Comparison of ENCODE assay signal across 8 cellular contexts in the genomic region with DNA sequence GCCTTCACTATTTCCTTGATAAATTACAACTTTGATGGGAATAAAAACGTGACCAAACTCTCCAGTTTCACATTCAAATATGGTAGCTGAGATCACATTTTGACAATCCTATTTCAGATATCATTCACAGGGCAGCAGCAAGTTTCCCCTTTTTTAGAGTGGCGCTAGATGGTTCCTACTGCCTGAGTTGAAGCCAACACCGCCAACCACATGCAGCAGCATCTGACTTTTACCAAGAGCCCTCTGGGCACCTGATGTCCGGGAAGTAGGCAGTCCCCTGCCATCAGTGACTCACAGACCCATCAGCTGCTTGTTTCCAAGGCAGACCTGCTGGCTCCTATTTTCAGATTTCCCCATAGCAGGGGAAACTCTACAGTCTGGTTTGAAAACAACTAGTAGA. TPM values are rescaled to one million over a fixed set of nuclear protein-coding genes. Genes with fewer than 3 reads are reported as not detected.
DNase-seq lines count a peak whose midpoint lies in the region; ATAC-seq lines count a peak whose summit lies in the region.

No MANE protein-coding gene starts in this region.

- ATAC-seq in sciatic nerve = no peak

- no peaks in the 10 kb centered on the region for H3K27me3 Mint-ChIP-seq in activated T-helper 1 cell treated with anti-CD3 and anti-CD28 coated beads, Interleukin-12 subunit alpha, Interleukin-12 subunit beta, Interleukin-2, Interleukin-4 antibody, amounts not matched to agents 30 ng/mL and 10 ng/mL and 1 ng/mL, durations not matched to agents 14 hours and 24 hours and 36 hours (ENCODE audit: insufficient read depth)
- H3K27me3 Mint-ChIP-seq in stimulated activated naive CD8-positive, alpha-beta T cell treated with anti-CD3 and anti-CD28 coated beads, Interleukin-15, Interleukin-2, amounts not matched to agents 100 ng/mL and 50 ng/mL, for 24 hours = no peaks in the 10 kb centered on the region

- peak overlapping the region; percentile 47 for H3K27ac Mint-ChIP-seq in activated T-helper 1 cell treated with anti-CD3 and anti-CD28 coated beads, Interleukin-12 subunit alpha, Interleukin-12 subunit beta, Interleukin-2, Interleukin-4 antibody, amounts not matched to agents 30 ng/mL and 10 ng/mL and 1 ng/mL, durations not matched to agents 14 hours and 24 hours and 36 hours
- H3K27ac Mint-ChIP-seq in stimulated activated naive CD8-positive, alpha-beta T cell treated with anti-CD3 and anti-CD28 coated beads, Interleukin-15, Interleukin-2, amounts not matched to agents 100 ng/mL and 50 ng/mL, for 24 hours = peak overlapping the region; percentile 57

- intact Hi-C loops in activated T-helper 1 cell treated with anti-CD3 and anti-CD28 coated beads, Interleukin-12 subunit alpha, Interleukin-12 subunit beta, Interleukin-2, Interleukin-4 antibody, amounts not matched to agents 30 ng/mL and 10 ng/mL and 1 ng/mL, durations not matched to agents 14 hours and 24 hours and 36 hours (cut with micrococcal nuclease) = loop anchor here (5.0 to 10.0 kb wide), 3 partner anchors 35 to 703 kb away; a partner anchor contains a TSS
- intact Hi-C loops in sciatic nerve (cut with DNase I) = no loop called here

- no peak overlapping the region for H3K4me3 Mint-ChIP-seq in activated T-helper 1 cell treated with anti-CD3 and anti-CD28 coated beads, Interleukin-12 subunit alpha, Interleukin-12 subunit beta, Interleukin-2, Interleukin-4 antibody, amounts not matched to agents 30 ng/mL and 10 ng/mL and 1 ng/mL, durations not matched to agents 14 hours and 24 hours and 36 hours
- H3K4me3 Mint-ChIP-seq in stimulated activated naive CD8-positive, alpha-beta T cell treated with anti-CD3 and anti-CD28 coated beads, Interleukin-15, Interleukin-2, amounts not matched to agents 100 ng/mL and 50 ng/mL, for 24 hours = peak overlapping the region; percentile 9

- peaks cover 52% of the 10 kb centered on the region for H3K4me1 Mint-ChIP-seq in activated T-helper 1 cell treated with anti-CD3 and anti-CD28 coated beads, Interleukin-12 subunit alpha, Interleukin-12 subunit beta, Interleukin-2, Interleukin-4 antibody, amounts not matched to agents 30 ng/mL and 10 ng/mL and 1 ng/mL, durations not matched to agents 14 hours and 24 hours and 36 hours (ENCODE audit: low read depth)
- peaks cover 48% of the 10 kb centered on the region for H3K4me1 Mint-ChIP-seq in stimulated activated naive CD8-positive, alpha-beta T cell treated with anti-CD3 and anti-CD28 coated beads, Interleukin-15, Interleukin-2, amounts not matched to agents 100 ng/mL and 50 ng/mL, for 24 hours (ENCODE audit: low read depth)

- DNase-seq in activated naive CD4-positive, alpha-beta T cell treated with Interleukin-2 at 50 U/mL for 16 hours = peak; percentile 43
- no peak for DNase-seq in activated naive CD4-positive, alpha-beta T cell (lab: John Stamatoyannopoulos, UW)
- peak; percentile 80 for DNase-seq in HPDE6-E6E7 (ENCODE audit: extremely low spot score)
- no peak for DNase-seq in activated T-helper 1 cell treated with anti-CD3 and anti-CD28 coated beads, Interleukin-12 subunit alpha, Interleukin-12 subunit beta, Interleukin-2, Interleukin-4 antibody, amounts not matched to agents 30 ng/mL and 10 ng/mL and 1 ng/mL, durations not matched to agents 14 hours and 24 hours and 36 hours (ENCODE audit: low spot score)
- DNase-seq in sciatic nerve (ENCODE audit: low spot score) = no peak
- DNase-seq in ecto neural progenitor cell (ENCODE audit: low spot score) = no peak
- no peak for DNase-seq in NCI-H748 treated with DMSO at 0.1 percent for 48 hours (lab: John Stamatoyannopoulos, UW)

- peaks cover 3% of the 10 kb centered on the region for H3K36me3 Mint-ChIP-seq in activated T-helper 1 cell treated with anti-CD3 and anti-CD28 coated beads, Interleukin-12 subunit alpha, Interleukin-12 subunit beta, Interleukin-2, Interleukin-4 antibody, amounts not matched to agents 30 ng/mL and 10 ng/mL and 1 ng/mL, durations not matched to agents 14 hours and 24 hours and 36 hours (ENCODE audit: low read depth)
- H3K36me3 Mint-ChIP-seq in stimulated activated naive CD8-positive, alpha-beta T cell treated with anti-CD3 and anti-CD28 coated beads, Interleukin-15, Interleukin-2, amounts not matched to agents 100 ng/mL and 50 ng/mL, for 24 hours (ENCODE audit: low read depth) = no peaks in the 10 kb centered on the region

- H3K9me3 Mint-ChIP-seq in activated T-helper 1 cell treated with anti-CD3 and anti-CD28 coated beads, Interleukin-12 subunit alpha, Interleukin-12 subunit beta, Interleukin-2, Interleukin-4 antibody, amounts not matched to agents 30 ng/mL and 10 ng/mL and 1 ng/mL, durations not matched to agents 14 hours and 24 hours and 36 hours = no peaks in the 10 kb centered on the region
- no peaks in the 10 kb centered on the region for H3K9me3 Mint-ChIP-seq in stimulated activated naive CD8-positive, alpha-beta T cell treated with anti-CD3 and anti-CD28 coated beads, Interleukin-15, Interleukin-2, amounts not matched to agents 100 ng/mL and 50 ng/mL, for 24 hours

RNA-seq across cellular contexts. Expression of a gene that starts 4.0 kb away (rescaled TPM):
- 9.2 and 10.1 TPM in 2 replicates for total RNA-seq in activated T-helper 1 cell treated with anti-CD3 and anti-CD28 coated beads, Interleukin-12 subunit alpha, Interleukin-12 subunit beta, Interleukin-2, Interleukin-4 antibody, amounts not matched to agents 30 ng/mL and 10 ng/mL and 1 ng/mL, durations not matched to agents 14 hours and 24 hours and 36 hours
- 5.9 TPM for total RNA-seq in sciatic nerve

Comparison
In these comparisons a context has a peak if more than half of its experiments do, and no peak if none do; other contexts are left out.
1. DNase-seq: peak in activated naive CD4-positive, alpha-beta T cell treated with Interleukin-2 at 50 U/mL for 16 hours (single experiment) and HPDE6-E6E7 (single experiment); none in activated naive CD4-positive, alpha-beta T cell (0 of 4), activated T-helper 1 cell treated with anti-CD3 and anti-CD28 coated beads, Interleukin-12 subunit alpha, Interleukin-12 subunit beta, Interleukin-2, Interleukin-4 antibody, amounts not matched to agents 30 ng/mL and 10 ng/mL and 1 ng/mL, durations not matched to agents 14 hours and 24 hours and 36 hours (single experiment), sciatic nerve (single experiment), ecto neural progenitor cell (single experiment) and NCI-H748 treated with DMSO at 0.1 percent for 48 hours (single experiment).